In genomic region chr3:140943781-140944547, GRCh38 we compare ENCODE assay signal across 10 cellular contexts. TPM values are rescaled to one million over a fixed set of nuclear protein-coding genes. Genes with fewer than 3 reads are reported as not detected.
DNase-seq lines count a peak whose midpoint lies in the region; ATAC-seq, FAIRE-seq and TF ChIP-seq lines count a peak whose summit lies in the region.
"Had no signal": no experiment of that assay in that cellular context is flagged by ENCODE, and none has a peak within 500 bp of the region (broad histone marks: within the 10 kb centered on the region; RNA-seq: fewer than 3 reads in every experiment).

No MANE protein-coding gene starts in this region.

- H3K36me3 Mint-ChIP-seq in MCF 10A (ENCODE audit: insufficient read depth, unreplicated experiment) = peaks cover 23% of the 10 kb centered on the region
- H3K36me3 Mint-ChIP-seq in activated CD8-positive, alpha-beta T cell treated with anti-CD3 and anti-CD28 coated beads, Interleukin-2, amount 10 ng/mL, durations not matched to agents 7 days and 5 days (ENCODE audit: low read depth) = peaks cover 14% of the 10 kb centered on the region

- dilution Hi-C loops in keratinocyte (cut with MboI; ENCODE audit: extremely low pct_ligation_motif_present, low sequenced_read_pairs) = no loop called here

- H3K4me2 ChIP-seq in keratinocyte (ENCODE audit: control insufficient read depth, extremely low read depth, insufficient read depth, low read depth, low read length) = peak overlapping the region; percentile 96

- peaks cover 27% of the 10 kb centered on the region for H3K4me1 Mint-ChIP-seq in MCF 10A (ENCODE audit: insufficient read depth, unreplicated experiment)
- H3K4me1 Mint-ChIP-seq in activated CD8-positive, alpha-beta T cell treated with anti-CD3 and anti-CD28 coated beads, Interleukin-2, amount 10 ng/mL, durations not matched to agents 7 days and 5 days (ENCODE audit: low read depth) = peaks cover 32% of the 10 kb centered on the region

- H3K27ac ChIP-seq in breast epithelium = peak overlapping the region in 1 of 2 donors; percentile 98
- no peak overlapping the region for H3K27ac ChIP-seq in keratinocyte (ENCODE audit: control insufficient read depth, insufficient read depth, low read length)
- H3K27ac ChIP-seq in suprapubic skin = no peak overlapping the region
- H3K27ac ChIP-seq: SJSA1 had no signal

- no peak for ATAC-seq in activated CD8-positive, alpha-beta T cell treated with anti-CD3 and anti-CD28 coated beads, Interleukin-2, amount 10 ng/mL, durations not matched to agents 7 days and 5 days

- H3K4me3 ChIP-seq in breast epithelium = peak overlapping the region in 1 of 3 donors; percentile 96
- peak overlapping the region in 2 of 3 experiments; percentile 85 to 96 for H3K4me3 ChIP-seq in keratinocyte (ENCODE audit: control insufficient read depth in 2 of 3, extremely low read depth in 1 of 3, insufficient read depth in 2 of 3, low read depth in 1 of 3, low read length in 3 of 3)
- H3K4me3 ChIP-seq in suprapubic skin = peak overlapping the region; percentile 70

- no peaks in the 10 kb centered on the region for H3K9me3 ChIP-seq in breast epithelium
- H3K9me3 ChIP-seq in keratinocyte (ENCODE audit: control insufficient read depth, low read depth, low read length) = no peaks in the 10 kb centered on the region
- H3K9me3 ChIP-seq in suprapubic skin = no peaks in the 10 kb centered on the region
- H3K9me3 ChIP-seq: SJSA1 had no signal

- H3K36me3 ChIP-seq in breast epithelium (no peaks in the 10 kb centered on the region), keratinocyte (ENCODE audit: control insufficient read depth in 2 of 2, extremely low read depth in 1 of 2, insufficient read depth in 2 of 2, low read length in 2 of 2) (no peaks in the 10 kb centered on the region), suprapubic skin (no peaks in the 10 kb centered on the region)

- peaks cover 70% of the 10 kb centered on the region for H3K79me2 ChIP-seq in keratinocyte (ENCODE audit: control insufficient read depth, insufficient read depth, low read length)

- TF ChIP-seq EP300 in suprapubic skin (IDR thresholded peaks at IDR 0.05) = no peak

- no peaks in the 10 kb centered on the region for H3K27me3 Mint-ChIP-seq in MCF 10A (ENCODE audit: insufficient read depth, unreplicated experiment)
- no peaks in the 10 kb centered on the region for H3K27me3 Mint-ChIP-seq in activated CD8-positive, alpha-beta T cell treated with anti-CD3 and anti-CD28 coated beads, Interleukin-2, amount 10 ng/mL, durations not matched to agents 7 days and 5 days (ENCODE audit: low read depth)

- H3K9me3 Mint-ChIP-seq in MCF 10A (ENCODE audit: unreplicated experiment) = peaks cover 7% of the 10 kb centered on the region
- H3K9me3 Mint-ChIP-seq in activated CD8-positive, alpha-beta T cell treated with anti-CD3 and anti-CD28 coated beads, Interleukin-2, amount 10 ng/mL, durations not matched to agents 7 days and 5 days (ENCODE audit: insufficient read depth) = no peaks in the 10 kb centered on the region

- DNase-seq in MCF 10A (ENCODE audit: unreplicated experiment) = no peak
- DNase-seq in breast epithelium (ENCODE audit: low spot score in 2 of 2) = no peak
- no peak for DNase-seq in activated CD8-positive, alpha-beta T cell treated with anti-CD3 and anti-CD28 coated beads, Interleukin-2, amount 10 ng/mL, durations not matched to agents 7 days and 5 days
- DNase-seq in keratinocyte (ENCODE audit: low read depth, low spot score) = no peak
- no peak for DNase-seq in suprapubic skin (ENCODE audit: low spot score in 2 of 2)
- no peak for DNase-seq in NCI-H69 (lab: John Stamatoyannopoulos, UW)
- no peak for DNase-seq in medulla oblongata (ENCODE audit: extremely low spot score)
- DNase-seq in NCI-H1417 treated with DMSO at 0.1 percent for 48 hours (lab: John Stamatoyannopoulos, UW) = no peak
- DNase-seq: substantia nigra had no signal

- H3K27me3 ChIP-seq in breast epithelium (no peaks in the 10 kb centered on the region), keratinocyte (ENCODE audit: control insufficient read depth, extremely low read depth, insufficient read depth, low read length) (no peaks in the 10 kb centered on the region), suprapubic skin (no peaks in the 10 kb centered on the region)

- 71% methylated on average over 5 of the region's 5 CpGs for WGBS in suprapubic skin

- no peak for TF ChIP-seq CTCF in MCF 10A (IDR thresholded peaks at IDR 0.05; ENCODE audit: unreplicated experiment)
- no peak for TF ChIP-seq CTCF in breast epithelium (IDR thresholded peaks at IDR 0.05)
- TF ChIP-seq CTCF in keratinocyte (optimal IDR thresholded peaks at IDR 0.05 in 1 of 3, IDR thresholded peaks at IDR 0.05 in 1 of 3, conservative IDR thresholded peaks at IDR 0.05 in 1 of 3; ENCODE audit: extremely low read depth in 1 of 3, insufficient read depth in 2 of 3, low read length in 3 of 3) = no peak
- TF ChIP-seq CTCF in suprapubic skin (IDR thresholded peaks at IDR 0.05) = no peak

- H3K4me3 Mint-ChIP-seq in MCF 10A (ENCODE audit: unreplicated experiment) = peak overlapping the region; percentile 95
- peak overlapping the region; percentile 93 for H3K4me3 Mint-ChIP-seq in activated CD8-positive, alpha-beta T cell treated with anti-CD3 and anti-CD28 coated beads, Interleukin-2, amount 10 ng/mL, durations not matched to agents 7 days and 5 days

- H3K4me1 ChIP-seq in breast epithelium = no peaks in the 10 kb centered on the region
- H3K4me1 ChIP-seq in keratinocyte (ENCODE audit: control insufficient read depth, extremely low read depth, insufficient read depth, low read length) = peaks cover 10% of the 10 kb centered on the region
- peaks cover 37% of the 10 kb centered on the region for H3K4me1 ChIP-seq in suprapubic skin

- FAIRE-seq in keratinocyte (lab: Jason Lieb, UNC) = no peak

- BruUV-seq in MCF 10A (replicated peaks; lab: Mats Ljungman, UMichigan) = no TSS peak

- TF ChIP-seq POLR2A in breast epithelium (IDR thresholded peaks at IDR 0.05) (no peak), suprapubic skin (IDR thresholded peaks at IDR 0.05) (no peak)

- intact Hi-C loops in MCF 10A (cut with micrococcal nuclease) (loop anchor here (5.0 kb wide), 1 partner anchor 423 kb away; the partner anchor contains the start of gene ZBTB38), breast epithelium (cut with DNase I; ENCODE audit: low total_unique reads) (no loop called here)

- CTCF ChIA-PET in MCF 10A (lab: Yijun Ruan, JAX) = interaction anchor here (0.6 to 1.2 kb wide), 8 partner anchors 8 to 361 kb away, joined by 3 to 4 read pairs (median 3); no protein-coding TSS in a partner anchor
- CTCF ChIA-PET in activated CD8-positive, alpha-beta T cell treated with anti-CD3 and anti-CD28 coated beads, Interleukin-2, amount 10 ng/mL, durations not matched to agents 7 days and 5 days (lab: Charles Lee) = interaction anchor here (1.0 to 2.5 kb wide), 4 partner anchors 9 to 162 kb away, joined by 3 to 10 read pairs (median 4); no protein-coding TSS in a partner anchor

- POLR2A ChIA-PET in MCF 10A (lab: Yijun Ruan, JAX) = interaction anchor here (0.6 to 3.3 kb wide), 9 partner anchors 9 to 92 kb away, joined by 3 to 39 read pairs (median 4); no protein-coding TSS in a partner anchor
- POLR2A ChIA-PET in activated CD8-positive, alpha-beta T cell treated with anti-CD3 and anti-CD28 coated beads, Interleukin-2, amount 10 ng/mL, durations not matched to agents 7 days and 5 days (lab: Charles Lee) = interaction anchor here (0.6 to 1.0 kb wide), 4 partner anchors 17 to 1600 kb away, joined by 3 read pairs; partner anchors contain the start of gene MRPS22

- peak overlapping the region; percentile 10 for H3K9ac ChIP-seq in keratinocyte (ENCODE audit: control insufficient read depth, extremely low read depth, insufficient read depth, low read length)

- H3K27ac Mint-ChIP-seq in MCF 10A (ENCODE audit: low read depth, unreplicated experiment) = peak overlapping the region; percentile 89
- no peak overlapping the region for H3K27ac Mint-ChIP-seq in activated CD8-positive, alpha-beta T cell treated with anti-CD3 and anti-CD28 coated beads, Interleukin-2, amount 10 ng/mL, durations not matched to agents 7 days and 5 days

- no peak overlapping the region for H2AFZ ChIP-seq in keratinocyte (ENCODE audit: control insufficient read depth, low read length)

- H4K20me1 ChIP-seq in keratinocyte (ENCODE audit: control insufficient read depth, extremely low read depth, insufficient read depth, low read length) = peaks cover 5% of the 10 kb centered on the region

- peaks cover 3% of the 10 kb centered on the region for H3K9me1 ChIP-seq in keratinocyte (ENCODE audit: control insufficient read depth, extremely low read depth, insufficient read depth, low read length)

RNA-seq across cellular contexts. Expression of gene SLC25A36, which starts 2.3 kb away (rescaled TPM):
- total RNA-seq in MCF 10A (2022) (71.2 and 75.0 TPM in 2 replicates), breast epithelium (100 to 1,000 TPM in 1 of 3 donors, 10 to 100 TPM in 2; 74.7 to 111 (median 86.7) TPM), suprapubic skin (10 to 100 TPM; 28.2 to 89.6 (median 43.1) TPM)
- total RNA-seq in activated CD8-positive, alpha-beta T cell treated with anti-CD3 and anti-CD28 coated beads, Interleukin-2, amount 10 ng/mL, durations not matched to agents 7 days and 5 days = 10 to 100 TPM; 39.6 to 46.0 TPM
- polyA plus RNA-seq in keratinocyte = 27.1 to 69.2 TPM (median 51.0 TPM) in 3 replicates
- polyA plus RNA-seq in keratinocyte (2011; ENCODE audit: low read depth) = 15.4 TPM
- polyA plus RNA-seq in keratinocyte (2011; cell fraction: cytosol; rRNA removed) = 16.2 and 36.3 TPM in 2 replicates
- 84.6 and 99.7 TPM in 2 replicates for polyA plus RNA-seq in keratinocyte (2011; cell fraction: nucleus; rRNA removed)
- polyA plus RNA-seq in keratinocyte (2012; ENCODE audit: low replicate concordance) = 24.9 and 26.0 TPM in 2 replicates
- 7.0 to 61.3 TPM (median 35.2 TPM) in 3 replicates for polyA minus RNA-seq in keratinocyte
- 22.8 TPM for polyA minus RNA-seq in keratinocyte (2011; cell fraction: cytosol; rRNA and poly(A)+ RNA removed)
- polyA minus RNA-seq in keratinocyte (2011; cell fraction: nucleus; rRNA and poly(A)+ RNA removed) = 39.7 and 80.3 TPM in 2 replicates
